Comparison of ENCODE assay signal across 8 cellular contexts in genomic region chr2:161123531-161124030, GRCh38. TPM values are rescaled to one million over a fixed set of nuclear protein-coding genes. Genes with fewer than 3 reads are reported as not detected.
DNase-seq lines count a peak whose midpoint lies in the region; ATAC-seq, FAIRE-seq and TF ChIP-seq lines count a peak whose summit lies in the region.

No MANE protein-coding gene starts in this region.

- H3K4me2 ChIP-seq in HepG2 (ENCODE audit: low read depth, low read length) = peak overlapping the region; percentile 30; the same call in 1 of the 2 replicates

- intact Hi-C loops in HepG2 (cut with micrococcal nuclease; ENCODE audit: unreplicated experiment) = loop anchor here (1.0 kb wide), 1 partner anchor 12 kb away; no protein-coding TSS in a partner anchor
- intact Hi-C loops in right lobe of liver (cut with DNase I) = no loop called here
- intact Hi-C loops in ascending aorta (cut with DNase I) = loop anchor here (1.0 kb wide), 1 partner anchor 37 kb away; the partner anchor contains the start of gene TANK
- intact Hi-C loops in aorta (cut with DNase I) = loop anchor here in 1 of 2 donors (5.0 kb wide), 1 partner anchor 39 kb away; the partner anchor contains the start of gene TANK

- H3K9me3 ChIP-seq in HepG2 (ENCODE audit: low read length) (no peaks in the 10 kb centered on the region), right lobe of liver (no peaks in the 10 kb centered on the region), ascending aorta (no peaks in the 10 kb centered on the region), aorta (ENCODE audit: control insufficient read depth, low read length) (no peaks in the 10 kb centered on the region), MG63 (no peaks in the 10 kb centered on the region)

- no peaks in the 10 kb centered on the region for H3K9me3 Mint-ChIP-seq in mesothelial cell of epicardium

- H3K4me3 Mint-ChIP-seq in mesothelial cell of epicardium = no peak overlapping the region

- peak overlapping the region; percentile 49 for H3K27ac ChIP-seq in HepG2 (ENCODE audit: extremely low read length, insufficient read depth, low read length)
- peak overlapping the region in 1 of 3 donors; percentile 4 for H3K27ac ChIP-seq in right lobe of liver
- peak overlapping the region; percentile 83 to 88 for H3K27ac ChIP-seq in ascending aorta
- H3K27ac ChIP-seq in aorta (ENCODE audit: low read depth in 1 of 2, low read length in 2 of 2) = peak overlapping the region; percentile 86 to 87

- BruUV-seq in HepG2 (replicated peaks; lab: Mats Ljungman, UMichigan) = no TSS peak

- no peaks in the 10 kb centered on the region for H3K27me3 Mint-ChIP-seq in mesothelial cell of epicardium (ENCODE audit: low read depth)

- TF ChIP-seq EP300 in HepG2 (IDR thresholded peaks at IDR 0.05; ENCODE audit: low read depth in 2 of 2, low read length in 2 of 2) = no peak
- TF ChIP-seq EP300 in HepG2 (CRISPR knock-in tag; IDR thresholded peaks at IDR 0.05; ENCODE audit: borderline replicate concordance) = peak; percentile 37; the same call in 1 of the 2 replicates

- no peaks in the 10 kb centered on the region for H3K27me3 ChIP-seq in HepG2 (ENCODE audit: control insufficient read depth in 1 of 2, insufficient read depth in 2 of 2, low read length in 2 of 2)
- no peaks in the 10 kb centered on the region for H3K27me3 ChIP-seq in right lobe of liver
- no peaks in the 10 kb centered on the region for H3K27me3 ChIP-seq in ascending aorta
- no peaks in the 10 kb centered on the region for H3K27me3 ChIP-seq in aorta (ENCODE audit: control insufficient read depth in 1 of 2, insufficient read depth in 2 of 2, low read length in 1 of 2)
- H3K27me3 ChIP-seq in MG63 = no peaks in the 10 kb centered on the region

- TF ChIP-seq POLR2A in HepG2 (IDR thresholded peaks at IDR 0.05; ENCODE audit: insufficient read depth in 1 of 2, low read depth in 2 of 2, low read length in 2 of 2) (no peak), right lobe of liver (IDR thresholded peaks at IDR 0.05) (no peak)

- no peaks in the 10 kb centered on the region for H3K79me2 ChIP-seq in HepG2 (ENCODE audit: insufficient read depth, low read length)

- CTCF ChIA-PET in HepG2 (lab: Yijun Ruan, JAX; ENCODE audit: low intra/inter-chr PET ratio, low total read pairs) = no interaction called here

- no peak for DNase-seq in HepG2 (ENCODE audit: low spot score)
- no peak for DNase-seq in right lobe of liver
- DNase-seq in ascending aorta (ENCODE audit: low spot score in 2 of 2) = no peak
- DNase-seq in mesothelial cell of epicardium (ENCODE audit: low spot score in 2 of 2, unreplicated experiment in 2 of 2) = no peak
- no peak for DNase-seq in aorta
- no peak for DNase-seq in MG63
- DNase-seq in DMS79 treated with DMSO at 0.1 percent for 48 hours (lab: John Stamatoyannopoulos, UW) = no peak

- in situ Hi-C loops in HepG2 (cut with HindIII; ENCODE audit: extremely low pct_ligation_motif_present, low pct_unique_long_range_greater_than_20kb) = no loop called here

- H3K9ac ChIP-seq in HepG2 (ENCODE audit: insufficient read depth, low read depth, low read length) = no peak overlapping the region

- H4K20me1 ChIP-seq in HepG2 (ENCODE audit: insufficient read depth, low read length) = no peaks in the 10 kb centered on the region

- no peaks in the 10 kb centered on the region for H3K36me3 Mint-ChIP-seq in mesothelial cell of epicardium

- POLR2A ChIA-PET in HepG2 (lab: Yijun Ruan, JAX) = no interaction called here

- no peaks in the 10 kb centered on the region for H3K36me3 ChIP-seq in HepG2 (replicated peaks in 1 of 2; ENCODE audit: control insufficient read depth in 1 of 2, insufficient read depth in 2 of 2, low read length in 2 of 2)
- H3K36me3 ChIP-seq in right lobe of liver = no peaks in the 10 kb centered on the region
- no peaks in the 10 kb centered on the region for H3K36me3 ChIP-seq in ascending aorta
- no peaks in the 10 kb centered on the region for H3K36me3 ChIP-seq in aorta (ENCODE audit: control insufficient read depth in 1 of 2, insufficient read depth in 2 of 2, low read length in 1 of 2)
- H3K36me3 ChIP-seq in MG63 = no peaks in the 10 kb centered on the region

- TF ChIP-seq CTCF in HepG2 (CRISPR knock-in tag; IDR thresholded peaks at IDR 0.05) (no peak), right lobe of liver (IDR thresholded peaks at IDR 0.05) (no peak), ascending aorta (IDR thresholded peaks at IDR 0.05) (no peak), mesothelial cell of epicardium (IDR thresholded peaks at IDR 0.05; ENCODE audit: unreplicated experiment) (no peak)

- ATAC-seq in HepG2 = peak; percentile 34
- ATAC-seq in right lobe of liver = no peak
- ATAC-seq in aorta (ENCODE audit: low FRiP score) = no peak
- ATAC-seq in GM18511 (IDR thresholded peaks at IDR 0.05; ENCODE audit: unreplicated experiment) = no peak

- H3K4me1 ChIP-seq in HepG2 (ENCODE audit: insufficient read depth, low read length) (peaks cover 54% of the 10 kb centered on the region), right lobe of liver (peaks cover 0 to 9% (median 0%) of the 10 kb centered on the region in 4 donors), ascending aorta (peaks cover 0 to 13% of the 10 kb centered on the region in 2 donors), aorta (ENCODE audit: control insufficient read depth in 1 of 2, insufficient read depth in 2 of 2, low read length in 2 of 2) (peaks cover 0 to 4% of the 10 kb centered on the region in 2 donors)

- H3K27ac Mint-ChIP-seq in mesothelial cell of epicardium = peak overlapping the region; percentile 87

- 93% methylated on average over 2 of the region's 2 CpGs for WGBS in HepG2 (ENCODE audit: low lambda C conversion rate)
- 83% methylated on average over 2 of the region's 2 CpGs for WGBS in right lobe of liver (ENCODE audit: insufficient coverage, low coverage, low lambda C conversion rate, missing lambda C conversion rate)
- WGBS in aorta, 2 donors = 36 to 43% methylated on average over 2 of the region's 2 CpGs

- peaks cover 70% of the 10 kb centered on the region for H3K4me1 Mint-ChIP-seq in mesothelial cell of epicardium

- no peak for FAIRE-seq in HepG2 (lab: Jason Lieb, UNC)

- H2AFZ ChIP-seq in HepG2 (ENCODE audit: low read length) = peak overlapping the region; percentile 58

- H3K4me3 ChIP-seq in HepG2 (replicated peaks in 1 of 3; ENCODE audit: insufficient read depth in 1 of 3, low read depth in 2 of 3, low read length in 3 of 3) = no peak overlapping the region
- H3K4me3 ChIP-seq in right lobe of liver = no peak overlapping the region
- H3K4me3 ChIP-seq in ascending aorta = no peak overlapping the region
- H3K4me3 ChIP-seq in aorta (ENCODE audit: low read length in 2 of 2) = no peak overlapping the region
- no peak overlapping the region for H3K4me3 ChIP-seq in MG63

- no peak for TF ChIP-seq RAD21 in HepG2 (CRISPR knock-in tag; IDR thresholded peaks at IDR 0.05)

RNA-seq across cellular contexts. Expression of gene TANK, which starts 36.6 kb away (rescaled TPM):
- total RNA-seq in HepG2 (2016; rRNA removed; fragmentation: Illumina TruSeq; extraction: Trizol) (96.0 and 96.1 TPM in 2 replicates), right lobe of liver (10 to 100 TPM; 25.4 to 46.4 (median 36.0) TPM), ascending aorta (18.4 TPM), mesothelial cell of epicardium (53.0 to 59.0 TPM (median 54.5 TPM) in 3 replicates), aorta (10 to 100 TPM; 57.7 to 76.9 TPM)
- 65.4 and 82.9 TPM in 2 replicates for total RNA-seq in HepG2 (2016; cell fraction: cytosol; rRNA removed; fragmentation: Illumina TruSeq; extraction: Trizol; ENCODE audit: low read depth)
- total RNA-seq in HepG2 (2016; cell fraction: insoluble cytoplasmic fraction; rRNA removed; fragmentation: Illumina TruSeq; extraction: Trizol) = 99.7 and 101 TPM in 2 replicates
- total RNA-seq in HepG2 (2016; cell fraction: membrane; rRNA removed; fragmentation: Illumina TruSeq; extraction: Trizol) = 65.8 and 69.1 TPM in 2 replicates
- total RNA-seq in HepG2 (2016; cell fraction: nucleus; rRNA removed; fragmentation: Illumina TruSeq; extraction: Trizol) = 205 and 214 TPM in 2 replicates
- polyA plus RNA-seq in HepG2 (2011; rRNA removed) (66.9 and 67.0 TPM in 2 replicates), aorta (10 to 100 TPM; 33.1 to 39.3 TPM)
- polyA plus RNA-seq in HepG2 (2011; cell fraction: cytosol; rRNA removed) = 27.9 and 40.9 TPM in 2 replicates
- 64.3 and 75.4 TPM in 2 replicates for polyA plus RNA-seq in HepG2 (2011; cell fraction: nucleus; rRNA removed)
- polyA plus RNA-seq in HepG2 (2012) = 107 and 108 TPM in 2 replicates
- 45.0 and 56.0 TPM in 2 replicates for polyA plus RNA-seq in HepG2 (2016; cell fraction: cytosol; fragmentation: Illumina TruSeq; extraction: Trizol; ENCODE audit: low read depth)
- polyA plus RNA-seq in HepG2 (2016; cell fraction: insoluble cytoplasmic fraction; fragmentation: Illumina TruSeq; extraction: Trizol; ENCODE audit: low read depth) = 87.1 and 87.7 TPM in 2 replicates
- polyA plus RNA-seq in HepG2 (2016; cell fraction: membrane; fragmentation: Illumina TruSeq; extraction: Trizol; ENCODE audit: low read depth) = 48.7 and 59.8 TPM in 2 replicates
- 83.7 and 91.8 TPM in 2 replicates for polyA plus RNA-seq in HepG2 (2016; cell fraction: nucleus; fragmentation: Illumina TruSeq; extraction: Trizol; ENCODE audit: insufficient read depth, low read depth)
- polyA minus RNA-seq in HepG2 (2011; rRNA and poly(A)+ RNA removed; ENCODE audit: low replicate concordance) = 8.0 and 20.2 TPM in 2 replicates
- 34.8 and 35.3 TPM in 2 replicates for polyA minus RNA-seq in HepG2 (2011; cell fraction: cytosol; rRNA and poly(A)+ RNA removed)
- polyA minus RNA-seq in HepG2 (2011; cell fraction: nucleus; rRNA and poly(A)+ RNA removed) = 549 and 577 TPM in 2 replicates
- total RNA-seq in MG63 (2014; rRNA removed; shearing (Covaris generic); ENCODE audit: low replicate concordance) = 28.1 and 30.7 TPM in 2 replicates

Comparison
In these comparisons a context has a peak if more than half of its experiments do, and no peak if none do; other contexts are left out.
1. intact Hi-C loops: an anchor here in HepG2 (1.0 kb wide) and ascending aorta (1.0 kb wide); none called in right lobe of liver.